ENCODE assay signal across 13 cellular contexts in genomic region chr20:42401598-42401997, GRCh38.
A peak's percentile ranks its signal among the peaks of the same experiment; 100 is the strongest.
DNase-seq lines count a peak whose midpoint lies in the region; ATAC-seq and TF ChIP-seq lines count a peak whose summit lies in the region.
"Had no signal": no experiment of that assay in that cellular context is flagged by ENCODE, and none has a peak within 500 bp of the region (broad histone marks: within the 10 kb centered on the region; RNA-seq: fewer than 3 reads in every experiment).

No MANE protein-coding gene starts in this region.

- intact Hi-C loops in Right ventricle myocardium inferior (cut with DNase I) (no loop called here), Right ventricle myocardium superior (cut with DNase I) (no loop called here), colonic mucosa (cut with DNase I) (no loop called here)
- intact Hi-C loops in activated T-helper 1 cell treated with anti-CD3 and anti-CD28 coated beads, Interleukin-12 subunit alpha, Interleukin-12 subunit beta, Interleukin-2, Interleukin-4 antibody, amounts not matched to agents 30 ng/mL and 10 ng/mL and 1 ng/mL, durations not matched to agents 14 hours and 24 hours and 36 hours (cut with micrococcal nuclease), result no loop called here

- no peak for DNase-seq in Right ventricle myocardium inferior (ENCODE audit: missing footprints)
- DNase-seq in Right ventricle myocardium superior, result no peak
- peak; percentile 6 for DNase-seq in NB4 (ENCODE audit: low read depth)
- DNase-seq in glutamatergic neuron, result no peak
- no peak for DNase-seq in activated T-cell treated with anti-CD3 and anti-CD28 coated beads, Interleukin-2, amount 50 U/mL, for 48 hours
- DNase-seq in activated T-helper 1 cell treated with anti-CD3 and anti-CD28 coated beads, Interleukin-12 subunit alpha, Interleukin-12 subunit beta, Interleukin-2, Interleukin-4 antibody, amounts not matched to agents 30 ng/mL and 10 ng/mL and 1 ng/mL, durations not matched to agents 14 hours and 24 hours and 36 hours (ENCODE audit: low spot score), result no peak
- no peak for DNase-seq in colonic mucosa
- DNase-seq: Caco-2; CD4-positive, alpha-beta T cell; HCEC 1CT had no signal

- H3K9me3 ChIP-seq in subcutaneous abdominal adipose tissue (ENCODE audit: control insufficient read depth in 5 of 5, low read length in 5 of 5), result no peaks in the 10 kb centered on the region
- no peaks in the 10 kb centered on the region for H3K9me3 ChIP-seq in colonic mucosa
- H3K9me3 ChIP-seq: Caco-2 had no signal

- no peaks in the 10 kb centered on the region for H3K36me3 Mint-ChIP-seq in glutamatergic neuron (ENCODE audit: unreplicated experiment)
- H3K36me3 Mint-ChIP-seq in activated T-helper 1 cell treated with anti-CD3 and anti-CD28 coated beads, Interleukin-12 subunit alpha, Interleukin-12 subunit beta, Interleukin-2, Interleukin-4 antibody, amounts not matched to agents 30 ng/mL and 10 ng/mL and 1 ng/mL, durations not matched to agents 14 hours and 24 hours and 36 hours (ENCODE audit: low read depth), result no peaks in the 10 kb centered on the region

- no peak for TF ChIP-seq POLR2A in NB4 (IDR thresholded peaks at IDR 0.05; ENCODE audit: extremely low read depth, insufficient read length)

- H3K36me3 ChIP-seq in subcutaneous abdominal adipose tissue (ENCODE audit: control insufficient read depth in 5 of 5, insufficient read depth in 5 of 5, low read length in 5 of 5) (no peaks in the 10 kb centered on the region), colonic mucosa (no peaks in the 10 kb centered on the region)

- peak overlapping the region; percentile 55 for H3K4me3 Mint-ChIP-seq in glutamatergic neuron (ENCODE audit: unreplicated experiment)
- no peak overlapping the region for H3K4me3 Mint-ChIP-seq in activated T-helper 1 cell treated with anti-CD3 and anti-CD28 coated beads, Interleukin-12 subunit alpha, Interleukin-12 subunit beta, Interleukin-2, Interleukin-4 antibody, amounts not matched to agents 30 ng/mL and 10 ng/mL and 1 ng/mL, durations not matched to agents 14 hours and 24 hours and 36 hours
- H3K4me3 Mint-ChIP-seq: CD4-positive, alpha-beta T cell; GM23338 had no signal

- H3K4me1 Mint-ChIP-seq in glutamatergic neuron (ENCODE audit: low read depth, unreplicated experiment), result peaks cover 20% of the 10 kb centered on the region
- H3K4me1 Mint-ChIP-seq in activated T-helper 1 cell treated with anti-CD3 and anti-CD28 coated beads, Interleukin-12 subunit alpha, Interleukin-12 subunit beta, Interleukin-2, Interleukin-4 antibody, amounts not matched to agents 30 ng/mL and 10 ng/mL and 1 ng/mL, durations not matched to agents 14 hours and 24 hours and 36 hours (ENCODE audit: low read depth), result no peaks in the 10 kb centered on the region
- H3K4me1 Mint-ChIP-seq: GM23338 had no signal

- H3K27ac ChIP-seq in subcutaneous abdominal adipose tissue (ENCODE audit: low read depth, low read length), result peak overlapping the region; percentile 5
- H3K27ac ChIP-seq in colonic mucosa, result no peak overlapping the region
- H3K27ac ChIP-seq: C4-2B had no signal

- peaks cover 9% of the 10 kb centered on the region for H3K9me3 Mint-ChIP-seq in glutamatergic neuron (ENCODE audit: unreplicated experiment)
- peaks cover 9% of the 10 kb centered on the region for H3K9me3 Mint-ChIP-seq in activated T-helper 1 cell treated with anti-CD3 and anti-CD28 coated beads, Interleukin-12 subunit alpha, Interleukin-12 subunit beta, Interleukin-2, Interleukin-4 antibody, amounts not matched to agents 30 ng/mL and 10 ng/mL and 1 ng/mL, durations not matched to agents 14 hours and 24 hours and 36 hours
- H3K9me3 Mint-ChIP-seq: CD4-positive, alpha-beta T cell had no signal

- H3K4me3 ChIP-seq in NB4 (ENCODE audit: low read depth, low read length), result no peak overlapping the region
- no peak overlapping the region for H3K4me3 ChIP-seq in subcutaneous abdominal adipose tissue (ENCODE audit: low read depth in 1 of 5, low read length in 5 of 5)
- no peak overlapping the region for H3K4me3 ChIP-seq in colonic mucosa
- H3K4me3 ChIP-seq: GM23338 had no signal

- peak overlapping the region; percentile 74 for H3K27ac Mint-ChIP-seq in glutamatergic neuron (ENCODE audit: unreplicated experiment)
- no peak overlapping the region for H3K27ac Mint-ChIP-seq in activated T-helper 1 cell treated with anti-CD3 and anti-CD28 coated beads, Interleukin-12 subunit alpha, Interleukin-12 subunit beta, Interleukin-2, Interleukin-4 antibody, amounts not matched to agents 30 ng/mL and 10 ng/mL and 1 ng/mL, durations not matched to agents 14 hours and 24 hours and 36 hours
- H3K27ac Mint-ChIP-seq: CD4-positive, alpha-beta T cell; GM23338 had no signal

- H3K27me3 Mint-ChIP-seq in glutamatergic neuron (ENCODE audit: unreplicated experiment), result no peaks in the 10 kb centered on the region
- H3K27me3 Mint-ChIP-seq in activated T-helper 1 cell treated with anti-CD3 and anti-CD28 coated beads, Interleukin-12 subunit alpha, Interleukin-12 subunit beta, Interleukin-2, Interleukin-4 antibody, amounts not matched to agents 30 ng/mL and 10 ng/mL and 1 ng/mL, durations not matched to agents 14 hours and 24 hours and 36 hours (ENCODE audit: insufficient read depth), result no peaks in the 10 kb centered on the region
- H3K27me3 Mint-ChIP-seq: CD4-positive, alpha-beta T cell had no signal

- ATAC-seq in Right ventricle myocardium inferior (peak; percentile 46), Right ventricle myocardium superior (ENCODE audit: poor library complexity) (no peak)
- ATAC-seq: GM23338 had no signal

- no peak for TF ChIP-seq CTCF in NB4 (IDR thresholded peaks at IDR 0.05; ENCODE audit: low read depth, low read length)
- TF ChIP-seq CTCF in glutamatergic neuron (IDR thresholded peaks at IDR 0.05; ENCODE audit: partially characterized antibody, unreplicated experiment), result no peak
- TF ChIP-seq CTCF in colonic mucosa (IDR thresholded peaks at IDR 0.05), result no peak

- no peak overlapping the region for H3K9ac ChIP-seq in subcutaneous abdominal adipose tissue (ENCODE audit: low read length in 5 of 5)
- no peak overlapping the region for H3K9ac ChIP-seq in colonic mucosa (ENCODE audit: low read depth in 2 of 2, low read length in 2 of 2)

- H3K4me1 ChIP-seq in subcutaneous abdominal adipose tissue (ENCODE audit: control insufficient read depth in 5 of 5, insufficient read depth in 5 of 5, low read length in 5 of 5) (peaks cover 0 to 26% (median 11%) of the 10 kb centered on the region in 5 donors), colonic mucosa (no peaks in the 10 kb centered on the region)
- H3K4me1 ChIP-seq: Caco-2 had no signal

- H3K27me3 ChIP-seq in subcutaneous abdominal adipose tissue (ENCODE audit: control insufficient read depth in 5 of 5, insufficient read depth in 4 of 5, low read length in 5 of 5) (no peaks in the 10 kb centered on the region), colonic mucosa (no peaks in the 10 kb centered on the region)
